9 cellular contexts compared by ENCODE assay signal in genomic region chr2:20584045-20584636, GRCh38.
DNase-seq lines count a peak whose midpoint lies in the region; ATAC-seq and TF ChIP-seq lines count a peak whose summit lies in the region.
"Had no signal": no experiment of that assay in that cellular context is flagged by ENCODE, and none has a peak within 500 bp of the region (broad histone marks: within the 10 kb centered on the region; RNA-seq: fewer than 3 reads in every experiment).

No MANE protein-coding gene starts in this region.

- no peaks in the 10 kb centered on the region for H3K36me3 Mint-ChIP-seq in progenitor cell of endocrine pancreas (ENCODE audit: insufficient read depth)

- no peak for ATAC-seq in HG02840 (IDR thresholded peaks at IDR 0.05; ENCODE audit: low FRiP score, unreplicated experiment)
- no peak for ATAC-seq in HG03354 (IDR thresholded peaks at IDR 0.05; ENCODE audit: poor library complexity, severe bottlenecking, unreplicated experiment)
- ATAC-seq in HG03175 (IDR thresholded peaks at IDR 0.05; ENCODE audit: unreplicated experiment): no peak
- no peak for ATAC-seq in stimulated activated naive CD8-positive, alpha-beta T cell treated with anti-CD3 and anti-CD28 coated beads, Interleukin-15, Interleukin-2, amounts not matched to agents 100 U/mL and 50 U/mL, for 24 hours

- no peaks in the 10 kb centered on the region for H3K9me3 Mint-ChIP-seq in progenitor cell of endocrine pancreas (ENCODE audit: low read depth)

- peaks cover 23% of the 10 kb centered on the region for H3K4me1 Mint-ChIP-seq in progenitor cell of endocrine pancreas (ENCODE audit: low read depth)

- intact Hi-C loops in cardiac septum (cut with DNase I): no loop called here

- peak; percentile 92 for DNase-seq in EL
- peak; percentile 83 for DNase-seq in T1000 (lab: John Stamatoyannopoulos, UW)
- DNase-seq in cardiac septum (ENCODE audit: low spot score): peak; percentile 74
- DNase-seq in progenitor cell of endocrine pancreas (ENCODE audit: low spot score, unreplicated experiment): no peak
- no peak for DNase-seq in stimulated activated naive CD8-positive, alpha-beta T cell treated with anti-CD3 and anti-CD28 coated beads, Interleukin-15, Interleukin-2, amounts not matched to agents 100 U/mL and 50 U/mL, for 24 hours
- DNase-seq: DND-41 had no signal

- H3K27me3 Mint-ChIP-seq in progenitor cell of endocrine pancreas: peaks cover 3% of the 10 kb centered on the region

- H3K27ac Mint-ChIP-seq in progenitor cell of endocrine pancreas: peak overlapping the region; percentile 94

- no peak for TF ChIP-seq CTCF in progenitor cell of endocrine pancreas (IDR thresholded peaks at IDR 0.05; ENCODE audit: unreplicated experiment)

- H3K4me3 Mint-ChIP-seq in progenitor cell of endocrine pancreas (ENCODE audit: low read depth): no peak overlapping the region

Comparison
In these comparisons a context has a peak if more than half of its experiments do, and no peak if none do; other contexts are left out.
1. DNase-seq: peak in EL (single experiment), T1000 (single experiment) and cardiac septum (single experiment); none in progenitor cell of endocrine pancreas (single experiment) and stimulated activated naive CD8-positive, alpha-beta T cell treated with anti-CD3 and anti-CD28 coated beads, Interleukin-15, Interleukin-2, amounts not matched to agents 100 U/mL and 50 U/mL, for 24 hours (single experiment).